8 cellular contexts compared by ENCODE assay signal in the genomic region with DNA sequence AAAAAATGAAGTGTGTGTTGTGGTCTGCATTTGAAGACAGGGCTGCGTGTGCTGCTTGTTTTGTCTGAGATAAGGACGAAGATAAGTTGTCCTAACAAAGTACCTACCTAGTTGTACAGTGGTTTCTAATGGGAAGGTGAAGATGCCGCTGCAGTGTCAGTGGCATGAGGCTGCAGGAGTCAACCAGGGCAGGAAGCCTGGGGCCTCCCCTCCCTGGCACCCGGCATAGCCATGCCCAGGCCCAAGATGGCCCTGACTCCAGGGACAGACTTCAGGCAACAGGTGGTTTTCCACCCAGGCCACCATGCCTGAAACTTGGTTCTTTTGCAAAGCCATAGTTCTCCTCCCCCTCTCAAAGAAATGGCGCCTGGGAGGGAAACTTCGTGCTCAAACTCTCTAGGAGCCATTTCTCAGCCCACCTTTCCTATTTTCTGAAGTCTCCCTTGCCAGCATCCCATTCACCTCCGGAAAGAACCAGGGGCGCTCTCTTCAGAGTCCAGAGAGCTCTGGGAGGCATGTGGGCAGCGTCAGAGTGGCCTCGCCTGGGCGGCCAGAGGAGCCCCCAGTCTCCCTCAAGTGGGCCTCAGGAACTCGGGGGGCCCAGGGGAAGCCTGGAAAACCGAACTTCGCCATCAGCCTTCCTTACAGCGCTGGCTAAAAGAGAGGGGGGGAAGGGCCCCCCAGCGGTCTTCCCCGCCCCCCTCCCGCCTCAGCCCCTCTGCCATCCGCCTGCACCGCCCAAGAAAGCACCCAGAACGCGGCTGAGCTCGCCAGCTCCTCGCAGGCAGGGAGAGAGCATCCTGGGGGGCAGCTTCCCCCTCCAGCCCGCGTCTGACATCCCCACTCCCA. TPM values are rescaled to one million over a fixed set of nuclear protein-coding genes. Genes with fewer than 3 reads are reported as not detected.
DNase-seq lines count a peak whose midpoint lies in the region; ATAC-seq and TF ChIP-seq lines count a peak whose summit lies in the region.

No MANE protein-coding gene starts in this region.

- no TSS peak for BruUV-seq in Calu3 (replicated peaks; lab: Mats Ljungman, UMichigan)

- H3K4me1 ChIP-seq in body of pancreas (peaks cover 58% of the 10 kb centered on the region), stomach (peaks cover 38 to 65% (median 55%) of the 10 kb centered on the region in 4 donors)

- H3K27ac Mint-ChIP-seq in Calu3 (ENCODE audit: unreplicated experiment), result peak overlapping the region; percentile 18

- no peaks in the 10 kb centered on the region for H3K27me3 ChIP-seq in body of pancreas
- H3K27me3 ChIP-seq in stomach, result no peaks in the 10 kb centered on the region

- H3K9me3 ChIP-seq in body of pancreas, result no peaks in the 10 kb centered on the region
- no peaks in the 10 kb centered on the region for H3K9me3 ChIP-seq in stomach

- H3K4me3 Mint-ChIP-seq in Calu3 (ENCODE audit: low read depth, unreplicated experiment), result peak overlapping the region; percentile 66

- H3K36me3 ChIP-seq in body of pancreas (replicated peaks in 1 of 2; ENCODE audit: insufficient read depth in 1 of 2, low read depth in 2 of 2) (no peaks in the 10 kb centered on the region), stomach (no peaks in the 10 kb centered on the region)

- H3K4me3 ChIP-seq in body of pancreas (peak overlapping the region; percentile 67 to 86), stomach (peak overlapping the region; percentile 76 to 97 (median 88))

- peaks cover 38% of the 10 kb centered on the region for H3K36me3 Mint-ChIP-seq in Calu3 (ENCODE audit: insufficient read depth, unreplicated experiment)

- no peaks in the 10 kb centered on the region for H3K27me3 Mint-ChIP-seq in Calu3 (ENCODE audit: unreplicated experiment)

- H3K4me1 Mint-ChIP-seq in Calu3 (ENCODE audit: low read depth, unreplicated experiment), result peaks cover 31% of the 10 kb centered on the region

- no peak for ATAC-seq in body of pancreas
- ATAC-seq in HG02981 (IDR thresholded peaks at IDR 0.05; ENCODE audit: unreplicated experiment), result no peak
- ATAC-seq in HG02759 (IDR thresholded peaks at IDR 0.05; ENCODE audit: unreplicated experiment), result no peak

- no peak for TF ChIP-seq EP300 in stomach (IDR thresholded peaks at IDR 0.05)

- CTCF ChIA-PET in Calu3 (lab: Charles Lee), result interaction anchor here (0.6 kb wide), 1 partner anchor 199 kb away, joined by 4 read pairs; no protein-coding TSS in a partner anchor

- peak overlapping the region; percentile 73 to 98 (median 86) for H3K27ac ChIP-seq in body of pancreas
- peak overlapping the region; percentile 89 to 100 (median 99) for H3K27ac ChIP-seq in stomach

- no peak for TF ChIP-seq CTCF in Calu3 (IDR thresholded peaks at IDR 0.05; ENCODE audit: unreplicated experiment)
- TF ChIP-seq CTCF in body of pancreas (IDR thresholded peaks at IDR 0.05), result no peak
- TF ChIP-seq CTCF in stomach (IDR thresholded peaks at IDR 0.05), result no peak

- 33 to 52% methylated on average over 23 to 25 of the region's 26 CpGs for WGBS in body of pancreas, 2 donors
- WGBS in stomach, 5 donors, result 27 to 40% (median 36%) methylated on average over 16 to 26 of the region's 26 CpGs

- intact Hi-C loops in Calu3 (cut with micrococcal nuclease; ENCODE audit: unreplicated experiment) (loop anchor here (5.0 to 10.0 kb wide), 2 partner anchors 98 to 170 kb away; no protein-coding TSS in a partner anchor), body of pancreas (cut with DNase I) (no loop called here), stomach (cut with DNase I; ENCODE audit: low total_unique reads) (loop anchor here (10.0 kb wide), 1 partner anchor 200 kb away; no protein-coding TSS in a partner anchor)

- no peak for TF ChIP-seq POLR2A in body of pancreas (IDR thresholded peaks at IDR 0.05)
- no peak for TF ChIP-seq POLR2A in stomach (IDR thresholded peaks at IDR 0.05)

- no peaks in the 10 kb centered on the region for H3K9me3 Mint-ChIP-seq in Calu3 (ENCODE audit: low read depth, unreplicated experiment)

- DNase-seq in Calu3 (no peak), RPMI7951 (ENCODE audit: low read depth) (peak; percentile 7), body of pancreas (peak in 3 of 4 donors; percentile 23 to 32 (median 29)), medulla oblongata (ENCODE audit: extremely low spot score) (peak; percentile 16), stomach (no peak), cortex of kidney (lab: John Stamatoyannopoulos, UW) (no peak)

RNA-seq across cellular contexts. Expression of gene KAT6B, which starts 2.0 kb away (rescaled TPM):
- total RNA-seq in Calu3 (2022), result 28.2 and 28.6 TPM in 2 replicates
- total RNA-seq in RPMI7951 (2014; rRNA removed; shearing (Covaris generic)), result 7.7 and 9.1 TPM in 2 replicates
- 10 to 100 TPM; 39.9 to 45.9 TPM for total RNA-seq in body of pancreas
- 100 to 1,000 TPM in 1 of 5 donors, 10 to 100 TPM in 4; 23.2 to 109 (median 71.0) TPM for total RNA-seq in stomach
- polyA plus RNA-seq in stomach, result 1 to 10 TPM; 3.7 to 9.5 (median 7.2) TPM

Comparison
In these comparisons a context has a peak if more than half of its experiments do, and no peak if none do; other contexts are left out.
1. DNase-seq: peak in RPMI7951 (single experiment), body of pancreas (3 of 4) and medulla oblongata (single experiment); none in Calu3 (single experiment), stomach (single experiment) and cortex of kidney (single experiment).